ENCODE assay signal across 8 cellular contexts in the genomic region with DNA sequence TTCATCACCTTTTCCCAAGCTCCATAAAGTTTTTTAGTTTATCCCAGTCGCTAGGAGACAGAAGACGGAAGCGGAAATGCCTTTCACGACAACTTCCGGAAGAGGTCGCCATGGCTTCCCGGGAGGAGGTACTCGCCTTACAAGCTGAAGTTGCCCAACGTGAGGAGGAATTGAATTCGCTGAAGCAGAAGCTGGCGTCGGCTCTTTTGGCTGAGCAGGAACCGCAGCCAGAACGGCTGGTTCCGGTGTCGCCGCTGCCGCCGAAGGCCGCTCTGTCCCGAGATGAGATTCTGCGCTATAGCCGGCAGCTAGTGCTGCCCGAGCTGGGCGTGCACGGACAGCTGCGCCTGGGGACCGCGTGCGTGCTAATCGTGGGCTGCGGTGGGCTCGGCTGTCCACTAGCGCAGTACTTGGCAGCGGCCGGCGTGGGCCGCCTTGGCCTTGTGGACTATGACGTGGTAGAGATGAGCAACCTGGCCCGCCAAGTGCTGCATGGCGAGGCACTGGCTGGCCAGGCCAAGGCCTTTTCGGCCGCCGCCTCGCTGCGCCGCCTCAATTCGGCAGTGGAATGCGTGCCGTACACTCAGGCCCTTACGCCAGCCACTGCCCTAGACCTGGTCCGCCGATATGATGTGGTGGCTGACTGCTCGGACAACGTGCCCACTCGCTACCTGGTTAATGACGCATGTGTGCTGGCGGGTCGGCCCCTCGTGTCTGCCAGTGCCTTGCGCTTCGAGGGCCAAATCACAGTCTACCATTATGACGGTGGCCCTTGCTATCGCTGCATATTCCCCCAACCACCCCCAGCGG. TPM values are rescaled to one million over a fixed set of nuclear protein-coding genes. Genes with fewer than 3 reads are reported as not detected.
DNase-seq lines count a peak whose midpoint lies in the region; ATAC-seq and TF ChIP-seq lines count a peak whose summit lies in the region.

A gene with protein sequence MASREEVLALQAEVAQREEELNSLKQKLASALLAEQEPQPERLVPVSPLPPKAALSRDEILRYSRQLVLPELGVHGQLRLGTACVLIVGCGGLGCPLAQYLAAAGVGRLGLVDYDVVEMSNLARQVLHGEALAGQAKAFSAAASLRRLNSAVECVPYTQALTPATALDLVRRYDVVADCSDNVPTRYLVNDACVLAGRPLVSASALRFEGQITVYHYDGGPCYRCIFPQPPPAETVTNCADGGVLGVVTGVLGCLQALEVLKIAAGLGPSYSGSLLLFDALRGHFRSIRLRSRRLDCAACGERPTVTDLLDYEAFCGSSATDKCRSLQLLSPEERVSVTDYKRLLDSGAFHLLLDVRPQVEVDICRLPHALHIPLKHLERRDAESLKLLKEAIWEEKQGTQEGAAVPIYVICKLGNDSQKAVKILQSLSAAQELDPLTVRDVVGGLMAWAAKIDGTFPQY (plus strand): TSS at position 86 of the 810 bp plus-strand sequence. CDS start 25 bp downstream, at position 111.

- intact Hi-C loops in CD4-positive, alpha-beta T cell (cut with DNase I, micrococcal nuclease) = loop anchor here (1.0 to 5.0 kb wide), 4 partner anchors 28 to 227 kb away; a partner anchor contains a TSS
- intact Hi-C loops in activated T-helper 2 cell treated with anti-CD3 and anti-CD28 coated beads, Interferon-gamma antibody, Interleukin-2, Interleukin-4, amounts not matched to agents 10 μg/mL and 5 μg/mL and 100 μg/mL, durations not matched to agents 14 hours and 24 hours and 36 hours (cut with micrococcal nuclease) = loop anchor here (1.0 kb wide), 1 partner anchor 30 kb away; no protein-coding TSS in a partner anchor

- peak; percentile 70 to 87 (median 74) for DNase-seq in CD4-positive, alpha-beta T cell
- peak; percentile 41 for DNase-seq in GM19240 (ENCODE audit: insufficient read length, low spot score)
- peak; percentile 96 for DNase-seq in RKO (ENCODE audit: low spot score)
- peak; percentile 79 for DNase-seq in activated T-helper 2 cell treated with anti-CD3 and anti-CD28 coated beads, Interferon-gamma antibody, Interleukin-2, Interleukin-4, amounts not matched to agents 10 μg/mL and 5 μg/mL and 100 μg/mL, durations not matched to agents 14 hours and 24 hours and 36 hours (ENCODE audit: low spot score)
- peak; percentile 92 to 95 for DNase-seq in fibroblast of lung (ENCODE audit: low read depth in 2 of 2)
- DNase-seq in natural killer cell treated with Interleukin-12 subunit alpha and Interleukin-12 subunit beta and Interleukin-15 and Interleukin-18, amount 100 ng/mL, for 72 hours (ENCODE audit: low spot score) = peak; percentile 90

- peak within 1 kb of the TSS; percentile 97 for H3K9ac ChIP-seq in fibroblast of lung (ENCODE audit: insufficient read depth, low read length)

- H3K4me3 Mint-ChIP-seq in CD4-positive, alpha-beta T cell = peak within 1 kb of the TSS; percentile 94
- peak within 1 kb of the TSS; percentile 97 for H3K4me3 Mint-ChIP-seq in activated T-helper 2 cell treated with anti-CD3 and anti-CD28 coated beads, Interferon-gamma antibody, Interleukin-2, Interleukin-4, amounts not matched to agents 10 μg/mL and 5 μg/mL and 100 μg/mL, durations not matched to agents 14 hours and 24 hours and 36 hours (ENCODE audit: low read depth)
- peak within 1 kb of the TSS; percentile 95 for H3K4me3 Mint-ChIP-seq in natural killer cell treated with Interleukin-12 subunit alpha and Interleukin-12 subunit beta and Interleukin-15 and Interleukin-18, amount 100 ng/mL, for 72 hours
- H3K4me3 Mint-ChIP-seq in stimulated activated naive CD8-positive, alpha-beta T cell treated with anti-CD3 and anti-CD28 coated beads, Interleukin-15, Interleukin-2, amounts not matched to agents 100 ng/mL and 50 ng/mL, for 24 hours = peak within 1 kb of the TSS; percentile 95

- H3K79me2 ChIP-seq in fibroblast of lung (ENCODE audit: control insufficient read depth, insufficient read depth, low read length) = peaks cover 65% of the 10 kb centered on the region

- H2AFZ ChIP-seq in fibroblast of lung (ENCODE audit: low read length) = peak within 1 kb of the TSS; percentile 84

- POLR2A ChIA-PET in CD4-positive, alpha-beta T cell (lab: Charles Lee) = interaction anchor here (0.7 to 4.5 kb wide), 20 partner anchors 10 to 1913 kb away, joined by 3 to 130 read pairs (median 4); a partner anchor contains a TSS

- peak within 1 kb of the TSS; percentile 96 for H3K27ac Mint-ChIP-seq in CD4-positive, alpha-beta T cell
- peak within 1 kb of the TSS; percentile 96 for H3K27ac Mint-ChIP-seq in activated T-helper 2 cell treated with anti-CD3 and anti-CD28 coated beads, Interferon-gamma antibody, Interleukin-2, Interleukin-4, amounts not matched to agents 10 μg/mL and 5 μg/mL and 100 μg/mL, durations not matched to agents 14 hours and 24 hours and 36 hours
- peak within 1 kb of the TSS; percentile 94 to 100 for H3K27ac Mint-ChIP-seq in natural killer cell treated with Interleukin-12 subunit alpha and Interleukin-12 subunit beta and Interleukin-15 and Interleukin-18, amount 100 ng/mL, for 72 hours
- peak within 1 kb of the TSS; percentile 99 for H3K27ac Mint-ChIP-seq in stimulated activated naive CD8-positive, alpha-beta T cell treated with anti-CD3 and anti-CD28 coated beads, Interleukin-15, Interleukin-2, amounts not matched to agents 100 ng/mL and 50 ng/mL, for 24 hours

- no peaks in the 10 kb centered on the region for H3K9me3 ChIP-seq in CD4-positive, alpha-beta T cell (ENCODE audit: control insufficient read depth, low read length)
- no peaks in the 10 kb centered on the region for H3K9me3 ChIP-seq in fibroblast of lung (ENCODE audit: control insufficient read depth, insufficient read depth, low read depth, low read length)

- no peaks in the 10 kb centered on the region for H3K27me3 Mint-ChIP-seq in CD4-positive, alpha-beta T cell
- no peaks in the 10 kb centered on the region for H3K27me3 Mint-ChIP-seq in activated T-helper 2 cell treated with anti-CD3 and anti-CD28 coated beads, Interferon-gamma antibody, Interleukin-2, Interleukin-4, amounts not matched to agents 10 μg/mL and 5 μg/mL and 100 μg/mL, durations not matched to agents 14 hours and 24 hours and 36 hours (ENCODE audit: low read depth)
- H3K27me3 Mint-ChIP-seq in natural killer cell treated with Interleukin-12 subunit alpha and Interleukin-12 subunit beta and Interleukin-15 and Interleukin-18, amount 100 ng/mL, for 72 hours = no peaks in the 10 kb centered on the region
- H3K27me3 Mint-ChIP-seq in stimulated activated naive CD8-positive, alpha-beta T cell treated with anti-CD3 and anti-CD28 coated beads, Interleukin-15, Interleukin-2, amounts not matched to agents 100 ng/mL and 50 ng/mL, for 24 hours = no peaks in the 10 kb centered on the region

- no peaks in the 10 kb centered on the region for H3K9me3 Mint-ChIP-seq in CD4-positive, alpha-beta T cell
- H3K9me3 Mint-ChIP-seq in activated T-helper 2 cell treated with anti-CD3 and anti-CD28 coated beads, Interferon-gamma antibody, Interleukin-2, Interleukin-4, amounts not matched to agents 10 μg/mL and 5 μg/mL and 100 μg/mL, durations not matched to agents 14 hours and 24 hours and 36 hours = no peaks in the 10 kb centered on the region
- H3K9me3 Mint-ChIP-seq in natural killer cell treated with Interleukin-12 subunit alpha and Interleukin-12 subunit beta and Interleukin-15 and Interleukin-18, amount 100 ng/mL, for 72 hours = no peaks in the 10 kb centered on the region
- H3K9me3 Mint-ChIP-seq in stimulated activated naive CD8-positive, alpha-beta T cell treated with anti-CD3 and anti-CD28 coated beads, Interleukin-15, Interleukin-2, amounts not matched to agents 100 ng/mL and 50 ng/mL, for 24 hours = no peaks in the 10 kb centered on the region

- no peaks in the 10 kb centered on the region for H3K27me3 ChIP-seq in CD4-positive, alpha-beta T cell (ENCODE audit: control insufficient read depth, insufficient read depth, low read length)
- no peaks in the 10 kb centered on the region for H3K27me3 ChIP-seq in fibroblast of lung (ENCODE audit: control insufficient read depth, insufficient read depth, low read length)

- TF ChIP-seq CTCF in CD4-positive, alpha-beta T cell (IDR thresholded peaks at IDR 0.05) = no peak
- TF ChIP-seq CTCF in fibroblast of lung (conservative IDR thresholded peaks at IDR 0.05 in 1 of 2, IDR thresholded peaks at IDR 0.05 in 1 of 2; ENCODE audit: low read depth in 1 of 2, low read length in 2 of 2) = no peak

- peak within 1 kb of the TSS; percentile 55 to 97 (median 84) for H3K4me3 ChIP-seq in fibroblast of lung (replicated peaks in 1 of 4; ENCODE audit: control extremely low read depth in 1 of 4, insufficient read depth in 1 of 4, low read depth in 3 of 4, low read length in 4 of 4)

- H3K4me2 ChIP-seq in fibroblast of lung (ENCODE audit: extremely low read depth, insufficient read depth, low read length) = peak within 1 kb of the TSS; percentile 99

- H3K36me3 ChIP-seq in fibroblast of lung (ENCODE audit: control insufficient read depth, insufficient read depth, low read length) = no peaks in the 10 kb centered on the region

- CTCF ChIA-PET in CD4-positive, alpha-beta T cell (lab: Charles Lee) = interaction anchor here (1.1 to 3.6 kb wide), 6 partner anchors 22 to 1742 kb away, joined by 3 to 63 read pairs (median 6); a partner anchor contains a TSS

- H3K27ac ChIP-seq in CD4-positive, alpha-beta T cell (ENCODE audit: low read depth, low read length) = peak within 1 kb of the TSS; percentile 82
- H3K27ac ChIP-seq in fibroblast of lung (ENCODE audit: insufficient read depth, low read length) = peak within 1 kb of the TSS; percentile 93

- peak; percentile 81 for ATAC-seq in CD4-positive, alpha-beta T cell (ENCODE audit: poor library complexity)
- ATAC-seq in HG03439 (IDR thresholded peaks at IDR 0.05; ENCODE audit: unreplicated experiment) = peak; percentile 88
- ATAC-seq in natural killer cell treated with Interleukin-12 subunit alpha and Interleukin-12 subunit beta and Interleukin-15 and Interleukin-18, amount 100 ng/mL, for 72 hours = peak; percentile 82 to 91

- H3K4me1 ChIP-seq in fibroblast of lung (ENCODE audit: control insufficient read depth, extremely low read depth, insufficient read depth, low read length) = peaks cover 3% of the 10 kb centered on the region

- peaks cover 62% of the 10 kb centered on the region for H3K4me1 Mint-ChIP-seq in CD4-positive, alpha-beta T cell (ENCODE audit: low read depth)
- peaks cover 29% of the 10 kb centered on the region for H3K4me1 Mint-ChIP-seq in activated T-helper 2 cell treated with anti-CD3 and anti-CD28 coated beads, Interferon-gamma antibody, Interleukin-2, Interleukin-4, amounts not matched to agents 10 μg/mL and 5 μg/mL and 100 μg/mL, durations not matched to agents 14 hours and 24 hours and 36 hours (ENCODE audit: low read depth)
- H3K4me1 Mint-ChIP-seq in natural killer cell treated with Interleukin-12 subunit alpha and Interleukin-12 subunit beta and Interleukin-15 and Interleukin-18, amount 100 ng/mL, for 72 hours (ENCODE audit: low read depth in 2 of 2) = peaks cover 29 to 41% of the 10 kb centered on the region in 2 donors
- peaks cover 53% of the 10 kb centered on the region for H3K4me1 Mint-ChIP-seq in stimulated activated naive CD8-positive, alpha-beta T cell treated with anti-CD3 and anti-CD28 coated beads, Interleukin-15, Interleukin-2, amounts not matched to agents 100 ng/mL and 50 ng/mL, for 24 hours (ENCODE audit: low read depth)

- peaks cover 58% of the 10 kb centered on the region for H3K36me3 Mint-ChIP-seq in CD4-positive, alpha-beta T cell (ENCODE audit: low read depth)
- H3K36me3 Mint-ChIP-seq in activated T-helper 2 cell treated with anti-CD3 and anti-CD28 coated beads, Interferon-gamma antibody, Interleukin-2, Interleukin-4, amounts not matched to agents 10 μg/mL and 5 μg/mL and 100 μg/mL, durations not matched to agents 14 hours and 24 hours and 36 hours (ENCODE audit: low read depth) = peaks cover 46% of the 10 kb centered on the region
- no peaks in the 10 kb centered on the region for H3K36me3 Mint-ChIP-seq in natural killer cell treated with Interleukin-12 subunit alpha and Interleukin-12 subunit beta and Interleukin-15 and Interleukin-18, amount 100 ng/mL, for 72 hours
- peaks cover 54% of the 10 kb centered on the region for H3K36me3 Mint-ChIP-seq in stimulated activated naive CD8-positive, alpha-beta T cell treated with anti-CD3 and anti-CD28 coated beads, Interleukin-15, Interleukin-2, amounts not matched to agents 100 ng/mL and 50 ng/mL, for 24 hours (ENCODE audit: low read depth)

- H4K20me1 ChIP-seq in fibroblast of lung (ENCODE audit: control insufficient read depth, extremely low read depth, insufficient read depth, low read length) = no peaks in the 10 kb centered on the region

RNA-seq across cellular contexts. Expression of the gene that starts here (rescaled TPM):
- total RNA-seq in CD4-positive, alpha-beta T cell = 1 to 10 TPM; 2.7 to 3.0 TPM
- 4.7 and 4.9 TPM in 2 replicates for total RNA-seq in activated T-helper 2 cell treated with anti-CD3 and anti-CD28 coated beads, Interferon-gamma antibody, Interleukin-2, Interleukin-4, amounts not matched to agents 10 μg/mL and 5 μg/mL and 100 μg/mL, durations not matched to agents 14 hours and 24 hours and 36 hours
- 9.2 and 10.1 TPM in 2 replicates for total RNA-seq in fibroblast of lung
- 3.7 and 4.5 TPM in 2 replicates for polyA plus RNA-seq in fibroblast of lung
- polyA plus RNA-seq in fibroblast of lung (2012) = 3.3 and 4.0 TPM in 2 replicates
- polyA minus RNA-seq in fibroblast of lung (ENCODE audit: low replicate concordance) = 5.4 and 7.3 TPM in 2 replicates
- 1 to 10 TPM; 5.7 to 5.9 TPM for total RNA-seq in natural killer cell treated with Interleukin-12 subunit alpha and Interleukin-12 subunit beta and Interleukin-15 and Interleukin-18, amount 100 ng/mL, for 72 hours

Comparison
In these comparisons a context has a peak if more than half of its experiments do, and no peak if none do; other contexts are left out.
1. Peak in every context shown above with its lines: DNase-seq, ATAC-seq, H3K4me3 ChIP-seq and H3K27ac ChIP-seq.
2. DNase-seq: peak in every context shown above with its lines; median percentile 96 in RKO; 94 in fibroblast of lung; 90 in natural killer cell treated with Interleukin-12 subunit alpha and Interleukin-12 subunit beta and Interleukin-15 and Interleukin-18, amount 100 ng/mL, for 72 hours; 79 in activated T-helper 2 cell treated with anti-CD3 and anti-CD28 coated beads, Interferon-gamma antibody, Interleukin-2, Interleukin-4, amounts not matched to agents 10 μg/mL and 5 μg/mL and 100 μg/mL, durations not matched to agents 14 hours and 24 hours and 36 hours; 74 in CD4-positive, alpha-beta T cell; 41 in GM19240.